Comparison of ENCODE assay signal across 13 cellular contexts in genomic region chr15:74773731-74774252, GRCh38. TPM values are rescaled to one million over a fixed set of nuclear protein-coding genes. Genes with fewer than 3 reads are reported as not detected.
DNase-seq lines count a peak whose midpoint lies in the region; ATAC-seq, FAIRE-seq and TF ChIP-seq lines count a peak whose summit lies in the region.
"Had no signal": no experiment of that assay in that cellular context is flagged by ENCODE, and none has a peak within 500 bp of the region (broad histone marks: within the 10 kb centered on the region; RNA-seq: fewer than 3 reads in every experiment).

No MANE protein-coding gene starts in this region.

- no peaks in the 10 kb centered on the region for H3K9me1 ChIP-seq in keratinocyte (ENCODE audit: control insufficient read depth, extremely low read depth, insufficient read depth, low read length)

- no peaks in the 10 kb centered on the region for H3K9me3 ChIP-seq in CD8-positive, alpha-beta T cell (ENCODE audit: low read length)
- H3K9me3 ChIP-seq in HUES48 (ENCODE audit: control insufficient read depth, insufficient read depth, low read length) = no peaks in the 10 kb centered on the region
- no peaks in the 10 kb centered on the region for H3K9me3 ChIP-seq in keratinocyte (ENCODE audit: control insufficient read depth, low read depth, low read length)
- no peaks in the 10 kb centered on the region for H3K9me3 ChIP-seq in heart left ventricle
- H3K9me3 ChIP-seq in upper lobe of left lung = no peaks in the 10 kb centered on the region
- H3K9me3 ChIP-seq: gastroesophageal sphincter had no signal

- H3K27me3 ChIP-seq in CD8-positive, alpha-beta T cell (ENCODE audit: insufficient read depth, low read length) = no peaks in the 10 kb centered on the region
- H3K27me3 ChIP-seq in HUES48 (ENCODE audit: control insufficient read depth, insufficient read depth, low read length) = no peaks in the 10 kb centered on the region
- peaks cover 14% of the 10 kb centered on the region for H3K27me3 ChIP-seq in keratinocyte (ENCODE audit: control insufficient read depth, extremely low read depth, insufficient read depth, low read length)
- no peaks in the 10 kb centered on the region for H3K27me3 ChIP-seq in heart left ventricle
- H3K27me3 ChIP-seq in upper lobe of left lung = no peaks in the 10 kb centered on the region

- TF ChIP-seq CTCF in CD8-positive, alpha-beta T cell (IDR thresholded peaks at IDR 0.05) = no peak
- TF ChIP-seq CTCF in keratinocyte (optimal IDR thresholded peaks at IDR 0.05 in 1 of 3, IDR thresholded peaks at IDR 0.05 in 1 of 3, conservative IDR thresholded peaks at IDR 0.05 in 1 of 3; ENCODE audit: extremely low read depth in 1 of 3, insufficient read depth in 2 of 3, low read length in 3 of 3) (no peak), heart left ventricle (IDR thresholded peaks at IDR 0.05) (no peak), upper lobe of left lung (IDR thresholded peaks at IDR 0.05) (no peak)

- no peak overlapping the region for H3K4me3 ChIP-seq in CD8-positive, alpha-beta T cell (ENCODE audit: low read depth, low read length)
- no peak overlapping the region for H3K4me3 ChIP-seq in HUES48 (ENCODE audit: low read depth, low read length)
- no peak overlapping the region for H3K4me3 ChIP-seq in keratinocyte (ENCODE audit: control insufficient read depth in 2 of 3, extremely low read depth in 1 of 3, insufficient read depth in 2 of 3, low read depth in 1 of 3, low read length in 3 of 3)
- no peak overlapping the region for H3K4me3 ChIP-seq in heart left ventricle
- no peak overlapping the region for H3K4me3 ChIP-seq in upper lobe of left lung
- H3K4me3 ChIP-seq: gastroesophageal sphincter had no signal

- intact Hi-C loops in CD8-positive, alpha-beta T cell (cut with DNase I, micrococcal nuclease) = no loop called here
- intact Hi-C loops in heart left ventricle (cut with DNase I) = loop anchor here in 6 of 10 donors (2.0 to 5.0 kb wide), 7 partner anchors 25 to 396 kb away; no protein-coding TSS in a partner anchor

- peaks cover 1% of the 10 kb centered on the region for H3K27me3 Mint-ChIP-seq in CD8-positive, alpha-beta T cell (ENCODE audit: low read depth)

- no peak for ATAC-seq in CD8-positive, alpha-beta T cell
- ATAC-seq in heart left ventricle (no peak), upper lobe of left lung (ENCODE audit: low FRiP score in 2 of 2) (no peak)
- ATAC-seq: gastroesophageal sphincter had no signal

- no peak overlapping the region for H3K4me2 ChIP-seq in keratinocyte (ENCODE audit: control insufficient read depth, extremely low read depth, insufficient read depth, low read depth, low read length)

- H2AFZ ChIP-seq in keratinocyte (ENCODE audit: control insufficient read depth, low read length) = peak overlapping the region; percentile 37

- no peak overlapping the region for H3K4me3 Mint-ChIP-seq in CD8-positive, alpha-beta T cell

- no peaks in the 10 kb centered on the region for H3K9me3 Mint-ChIP-seq in CD8-positive, alpha-beta T cell

- no peak overlapping the region for H3K9ac ChIP-seq in HUES48 (ENCODE audit: low read depth, low read length)
- no peak overlapping the region for H3K9ac ChIP-seq in keratinocyte (ENCODE audit: control insufficient read depth, extremely low read depth, insufficient read depth, low read length)

- TF ChIP-seq EP300 in upper lobe of left lung (IDR thresholded peaks at IDR 0.05) = no peak

- no peak for DNase-seq in CD8-positive, alpha-beta T cell
- DNase-seq in SK-MEL-5 (ENCODE audit: low read depth, low spot score) (peak; percentile 88), keratinocyte (ENCODE audit: low read depth, low spot score) (no peak), heart left ventricle (no peak), NCI-H82 treated with DMSO at 0.1 percent for 48 hours (lab: John Stamatoyannopoulos, UW; ENCODE audit: unreplicated experiment) (no peak), upper lobe of left lung (no peak), DMS79 (lab: John Stamatoyannopoulos, UW) (no peak)
- DNase-seq: activated CD4-positive, alpha-beta T cell treated with anti-CD3 and anti-CD28 coated beads, Interleukin-2, amount 50 U/mL, for 4 hours; central memory CD4-positive, alpha-beta T cell had no signal

- H3K4me1 Mint-ChIP-seq in CD8-positive, alpha-beta T cell (ENCODE audit: low read depth) = peaks cover 59% of the 10 kb centered on the region

- TF ChIP-seq POLR2A in heart left ventricle (IDR thresholded peaks at IDR 0.05) (no peak), upper lobe of left lung (IDR thresholded peaks at IDR 0.05) (no peak)

- CTCF ChIA-PET in CD8-positive, alpha-beta T cell (lab: Charles Lee) = interaction anchor here (1.3 to 36.6 kb wide), 5 partner anchors 23 to 181 kb away, joined by 3 to 1956 read pairs (median 103); partner anchors contain the start of genes CLK3, CSK, FAM219B and LMAN1L

- no peaks in the 10 kb centered on the region for H3K79me2 ChIP-seq in keratinocyte (ENCODE audit: control insufficient read depth, insufficient read depth, low read length)

- WGBS in heart left ventricle, 4 donors = 86 to 92% (median 89%) methylated on average over 5 of the region's 5 CpGs
- WGBS in upper lobe of left lung, 2 donors = 71 to 75% methylated on average over 5 of the region's 5 CpGs

- H3K4me1 ChIP-seq in CD8-positive, alpha-beta T cell (ENCODE audit: insufficient read depth, low read length) = peaks cover 63% of the 10 kb centered on the region
- H3K4me1 ChIP-seq in HUES48 (ENCODE audit: control insufficient read depth, insufficient read depth, low read length) (peaks cover 13% of the 10 kb centered on the region), keratinocyte (ENCODE audit: control insufficient read depth, extremely low read depth, insufficient read depth, low read length) (peaks cover 7% of the 10 kb centered on the region), heart left ventricle (peaks cover 2 to 65% (median 19%) of the 10 kb centered on the region in 12 donors), upper lobe of left lung (peaks cover 26 to 38% (median 35%) of the 10 kb centered on the region in 4 donors)

- dilution Hi-C loops in keratinocyte (cut with MboI; ENCODE audit: extremely low pct_ligation_motif_present, low sequenced_read_pairs) = loop anchor here (10.0 kb wide), 1 partner anchor 129 kb away; no protein-coding TSS in a partner anchor

- no peak overlapping the region for H3K27ac ChIP-seq in CD8-positive, alpha-beta T cell (ENCODE audit: low read depth, low read length)
- H3K27ac ChIP-seq in HUES48 (ENCODE audit: low read depth, low read length) (peak overlapping the region; percentile 75), keratinocyte (ENCODE audit: control insufficient read depth, insufficient read depth, low read length) (no peak overlapping the region), heart left ventricle (no peak overlapping the region), upper lobe of left lung (no peak overlapping the region)
- H3K27ac ChIP-seq: gastroesophageal sphincter had no signal

- no peaks in the 10 kb centered on the region for H3K36me3 ChIP-seq in CD8-positive, alpha-beta T cell (ENCODE audit: insufficient read depth, low read length)
- no peaks in the 10 kb centered on the region for H3K36me3 ChIP-seq in HUES48 (ENCODE audit: control insufficient read depth, insufficient read depth, low read length)
- H3K36me3 ChIP-seq in keratinocyte (ENCODE audit: control insufficient read depth in 2 of 2, extremely low read depth in 1 of 2, insufficient read depth in 2 of 2, low read length in 2 of 2) = no peaks in the 10 kb centered on the region
- no peaks in the 10 kb centered on the region for H3K36me3 ChIP-seq in heart left ventricle
- H3K36me3 ChIP-seq in upper lobe of left lung = no peaks in the 10 kb centered on the region
- H3K36me3 ChIP-seq: gastroesophageal sphincter had no signal

- POLR2A ChIA-PET in CD8-positive, alpha-beta T cell (lab: Charles Lee) = interaction anchor here (1.1 to 21.8 kb wide), 2 partner anchors 11 to 20 kb away, joined by 3 to 512 read pairs; no protein-coding TSS in a partner anchor

- peak overlapping the region; percentile 57 for H3K27ac Mint-ChIP-seq in CD8-positive, alpha-beta T cell

- no peaks in the 10 kb centered on the region for H4K20me1 ChIP-seq in keratinocyte (ENCODE audit: control insufficient read depth, extremely low read depth, insufficient read depth, low read length)

- no peak for FAIRE-seq in keratinocyte (lab: Jason Lieb, UNC)

- in situ Hi-C loops in SK-MEL-5 (cut with HindIII; ENCODE audit: low pct_unique_long_range_greater_than_20kb, low sequenced_read_pairs) = loop anchor here (25.0 kb wide), 1 partner anchor 189 kb away; the partner anchor contains the start of gene RPP25

- no peaks in the 10 kb centered on the region for H3K36me3 Mint-ChIP-seq in CD8-positive, alpha-beta T cell

RNA-seq across cellular contexts. Expression of gene CSK, which starts 8.1 kb away (rescaled TPM):
- 100 to 1,000 TPM in 1 of 2 experiments, 10 to 100 TPM in 1; 99.5 to 118 TPM for total RNA-seq in CD8-positive, alpha-beta T cell
- total RNA-seq in SK-MEL-5 (2014; rRNA removed; shearing (Covaris generic)) = 20.7 and 21.5 TPM in 2 replicates
- 73.6 and 82.4 TPM in 2 replicates for polyA plus RNA-seq in SK-MEL-5 (2015; cell fraction: cytosol; rRNA removed)
- 83.8 and 120 TPM in 2 replicates for polyA plus RNA-seq in SK-MEL-5 (2015; cell fraction: nucleus; rRNA removed)
- polyA plus RNA-seq in keratinocyte = 14.9 to 41.5 TPM (median 17.2 TPM) in 3 replicates
- 16.8 TPM for polyA plus RNA-seq in keratinocyte (2011; ENCODE audit: low read depth)
- 19.4 and 37.7 TPM in 2 replicates for polyA plus RNA-seq in keratinocyte (2011; cell fraction: cytosol; rRNA removed)
- polyA plus RNA-seq in keratinocyte (2011; cell fraction: nucleus; rRNA removed) = 40.0 and 50.1 TPM in 2 replicates
- polyA plus RNA-seq in keratinocyte (2012; ENCODE audit: low replicate concordance) = 38.6 and 52.8 TPM in 2 replicates
- polyA minus RNA-seq in keratinocyte = 22.1 to 111 TPM (median 39.2 TPM) in 3 replicates
- 47.0 TPM for polyA minus RNA-seq in keratinocyte (2011; cell fraction: cytosol; rRNA and poly(A)+ RNA removed)
- polyA minus RNA-seq in keratinocyte (2011; cell fraction: nucleus; rRNA and poly(A)+ RNA removed) = 26.1 and 28.3 TPM in 2 replicates
- total RNA-seq in heart left ventricle = 10 to 100 TPM; 19.1 to 66.7 (median 28.4) TPM
- 10 to 100 TPM; 23.9 to 24.7 TPM for polyA plus RNA-seq in heart left ventricle
- total RNA-seq in upper lobe of left lung = 100 to 1,000 TPM in 1 of 6 donors, 10 to 100 TPM in 5; 32.7 to 104 (median 64.8) TPM

RNA-seq across cellular contexts. Expression of gene CYP1A2, which starts 25.1 kb away (rescaled TPM):
- not detected for total RNA-seq in CD8-positive, alpha-beta T cell
- not detected in 2 replicates for total RNA-seq in SK-MEL-5 (2014; rRNA removed; shearing (Covaris generic))
- 0.08 TPM in 1 of 2 replicates, not detected in the other for polyA plus RNA-seq in SK-MEL-5 (2015; cell fraction: cytosol; rRNA removed)
- polyA plus RNA-seq in SK-MEL-5 (2015; cell fraction: nucleus; rRNA removed) = not detected in 2 replicates
- 0.04 to 0.09 TPM in 2 of 3 replicates, not detected in the other for polyA plus RNA-seq in keratinocyte
- polyA plus RNA-seq in keratinocyte (2011; ENCODE audit: low read depth) = not detected
- polyA plus RNA-seq in keratinocyte (2011; cell fraction: cytosol; rRNA removed) = 0.06 TPM in 1 of 2 replicates, not detected in the other
- 0.04 and 0.09 TPM in 2 replicates for polyA plus RNA-seq in keratinocyte (2011; cell fraction: nucleus; rRNA removed)
- not detected in 2 replicates for polyA plus RNA-seq in keratinocyte (2012; ENCODE audit: low replicate concordance)
- polyA minus RNA-seq in keratinocyte = not detected in 3 replicates
- not detected for polyA minus RNA-seq in keratinocyte (2011; cell fraction: cytosol; rRNA and poly(A)+ RNA removed)
- not detected in 2 replicates for polyA minus RNA-seq in keratinocyte (2011; cell fraction: nucleus; rRNA and poly(A)+ RNA removed)
- not detected for total RNA-seq in heart left ventricle
- not detected for polyA plus RNA-seq in heart left ventricle
- total RNA-seq in upper lobe of left lung = under 1 TPM in 2 of 6 donors, not detected in 4; 0.15 to 0.80 TPM
- total RNA-seq: gastroesophageal sphincter, mononuclear cell, RPMI7951 had no signal

RNA-seq across cellular contexts. Expression of gene LMAN1L, which starts 38.8 kb away (rescaled TPM):
- total RNA-seq in CD8-positive, alpha-beta T cell = not detected
- total RNA-seq in SK-MEL-5 (2014; rRNA removed; shearing (Covaris generic)) = not detected in 2 replicates
- not detected in 2 replicates for polyA plus RNA-seq in SK-MEL-5 (2015; cell fraction: cytosol; rRNA removed)
- 0.12 and 0.45 TPM in 2 replicates for polyA plus RNA-seq in SK-MEL-5 (2015; cell fraction: nucleus; rRNA removed)
- polyA plus RNA-seq in keratinocyte = not detected in 3 replicates
- polyA plus RNA-seq in keratinocyte (2011; ENCODE audit: low read depth) = not detected
- not detected in 2 replicates for polyA plus RNA-seq in keratinocyte (2011; cell fraction: cytosol; rRNA removed)
- polyA plus RNA-seq in keratinocyte (2011; cell fraction: nucleus; rRNA removed) = 0.05 and 0.22 TPM in 2 replicates
- polyA plus RNA-seq in keratinocyte (2012; ENCODE audit: low replicate concordance) = not detected in 2 replicates
- polyA minus RNA-seq in keratinocyte = 0.36 to 0.38 TPM in 2 of 3 replicates, not detected in the other
- polyA minus RNA-seq in keratinocyte (2011; cell fraction: cytosol; rRNA and poly(A)+ RNA removed) = not detected
- polyA minus RNA-seq in keratinocyte (2011; cell fraction: nucleus; rRNA and poly(A)+ RNA removed) = 0.21 and 0.31 TPM in 2 replicates
- total RNA-seq in heart left ventricle = 10 to 100 TPM in 2 of 9 donors, 1 to 10 TPM in 5, under 1 TPM in 2; 0.19 to 16.3 (median 7.8) TPM
- 1 to 10 TPM in 1 of 2 donors, not detected in 1; 5.8 TPM for polyA plus RNA-seq in heart left ventricle
- 1 to 10 TPM in 1 of 6 donors, not detected in 5; 1.0 TPM for total RNA-seq in upper lobe of left lung
- total RNA-seq: RPMI7951 had no signal

RNA-seq across cellular contexts. Expression of gene CYP1A1, which starts 48.5 kb away (rescaled TPM):
- total RNA-seq in CD8-positive, alpha-beta T cell = not detected
- total RNA-seq in SK-MEL-5 (2014; rRNA removed; shearing (Covaris generic)) = 2.7 and 5.7 TPM in 2 replicates
- polyA plus RNA-seq in SK-MEL-5 (2015; cell fraction: cytosol; rRNA removed) = 3.7 and 5.7 TPM in 2 replicates
- 6.4 and 9.8 TPM in 2 replicates for polyA plus RNA-seq in SK-MEL-5 (2015; cell fraction: nucleus; rRNA removed)
- 3.1 to 23.4 TPM (median 4.8 TPM) in 3 replicates for polyA plus RNA-seq in keratinocyte
- 4.3 TPM for polyA plus RNA-seq in keratinocyte (2011; ENCODE audit: low read depth)
- polyA plus RNA-seq in keratinocyte (2011; cell fraction: cytosol; rRNA removed) = 5.8 and 7.4 TPM in 2 replicates
- 19.8 and 26.2 TPM in 2 replicates for polyA plus RNA-seq in keratinocyte (2011; cell fraction: nucleus; rRNA removed)
- 2.6 and 8.5 TPM in 2 replicates for polyA plus RNA-seq in keratinocyte (2012; ENCODE audit: low replicate concordance)
- polyA minus RNA-seq in keratinocyte = 3.5 to 18.4 TPM (median 10.9 TPM) in 3 replicates
- 8.1 TPM for polyA minus RNA-seq in keratinocyte (2011; cell fraction: cytosol; rRNA and poly(A)+ RNA removed)
- polyA minus RNA-seq in keratinocyte (2011; cell fraction: nucleus; rRNA and poly(A)+ RNA removed) = 10.4 and 11.4 TPM in 2 replicates
- total RNA-seq in heart left ventricle = under 1 TPM in 6 of 9 donors, not detected in 3; 0.16 to 0.91 (median 0.34) TPM
- under 1 TPM; 0.08 to 0.38 TPM for polyA plus RNA-seq in heart left ventricle
- total RNA-seq in upper lobe of left lung = 1 to 10 TPM in 2 of 6 donors, under 1 TPM in 3, not detected in 1; 0.46 to 6.1 (median 0.92) TPM
- total RNA-seq: mononuclear cell had no signal

RNA-seq across cellular contexts. Expression of gene CPLX3, which starts 52.6 kb away (rescaled TPM):
- under 1 TPM; 0.19 to 0.36 TPM for total RNA-seq in CD8-positive, alpha-beta T cell
- total RNA-seq in SK-MEL-5 (2014; rRNA removed; shearing (Covaris generic)) = not detected in 2 replicates
- not detected in 2 replicates for polyA plus RNA-seq in SK-MEL-5 (2015; cell fraction: cytosol; rRNA removed)
- polyA plus RNA-seq in SK-MEL-5 (2015; cell fraction: nucleus; rRNA removed) = 0.69 and 0.92 TPM in 2 replicates
- polyA plus RNA-seq in keratinocyte (0.03 TPM in 1 of 3 replicates, not detected in the others), heart left ventricle (1 to 10 TPM in 1 of 2 donors, under 1 TPM in 1; 0.06 to 1.5 TPM)
- not detected for polyA plus RNA-seq in keratinocyte (2011; ENCODE audit: low read depth)
- polyA plus RNA-seq in keratinocyte (2011; cell fraction: cytosol; rRNA removed) = not detected in 2 replicates
- polyA plus RNA-seq in keratinocyte (2011; cell fraction: nucleus; rRNA removed) = 0.13 and 0.27 TPM in 2 replicates
- polyA plus RNA-seq in keratinocyte (2012; ENCODE audit: low replicate concordance) = 0.18 TPM in 1 of 2 replicates, not detected in the other
- polyA minus RNA-seq in keratinocyte = not detected in 3 replicates
- polyA minus RNA-seq in keratinocyte (2011; cell fraction: cytosol; rRNA and poly(A)+ RNA removed) = not detected
- polyA minus RNA-seq in keratinocyte (2011; cell fraction: nucleus; rRNA and poly(A)+ RNA removed) = not detected in 2 replicates
- total RNA-seq in heart left ventricle (1 to 10 TPM in 5 of 9 donors, under 1 TPM in 1, not detected in 3; 0.14 to 3.3 (median 2.0) TPM), upper lobe of left lung (not detected)
- total RNA-seq: gastroesophageal sphincter, mononuclear cell, RPMI7951 had no signal

Comparison
In these comparisons a context has a peak if more than half of its experiments do, and no peak if none do; other contexts are left out.
1. intact Hi-C loops: an anchor here in heart left ventricle (2.0 to 5.0 kb wide); none called in CD8-positive, alpha-beta T cell.